ENCODE assay signal across 8 cellular contexts in the genomic region with DNA sequence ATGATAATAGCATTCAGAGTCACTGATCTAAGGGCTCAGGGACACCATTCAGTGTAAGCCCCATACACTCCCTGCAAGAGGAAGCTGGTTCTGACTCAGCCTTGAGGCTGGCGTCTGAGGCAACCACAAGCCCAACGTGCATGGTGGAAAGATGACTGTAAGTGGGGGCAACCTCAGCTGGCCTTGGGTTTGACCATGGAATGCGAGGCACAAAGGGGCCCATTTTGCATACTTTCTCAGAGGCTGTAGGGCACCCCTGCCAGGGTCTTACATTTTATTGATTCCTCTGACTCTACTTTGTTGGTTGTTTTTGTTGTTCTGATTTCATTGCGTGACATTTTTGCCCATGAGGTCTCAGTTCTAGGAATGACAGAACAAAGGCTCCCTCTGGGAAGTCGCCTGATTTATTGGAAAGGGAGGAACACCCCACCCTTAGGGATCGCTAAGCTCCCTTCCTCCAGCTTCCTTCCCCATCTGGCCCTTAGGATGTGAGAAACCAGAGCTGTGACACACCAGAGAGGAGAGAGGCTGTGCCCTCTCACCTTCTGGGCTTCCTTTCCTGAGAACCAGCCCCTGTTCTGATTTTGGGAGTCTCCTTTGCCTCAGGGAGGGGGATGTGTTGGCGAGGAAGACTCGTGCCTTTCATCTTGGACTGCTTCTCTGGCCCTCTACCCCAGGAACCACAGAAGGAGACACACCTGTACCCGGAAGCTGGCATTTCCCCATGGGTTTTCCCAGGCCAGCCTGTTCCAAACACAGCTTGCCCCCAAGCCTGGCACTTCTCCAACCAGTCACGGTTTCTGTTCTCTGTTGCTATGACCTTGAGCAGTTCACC. TPM values are rescaled to one million over a fixed set of nuclear protein-coding genes. Genes with fewer than 3 reads are reported as not detected.
A peak's percentile ranks its signal among the peaks of the same experiment; 100 is the strongest.
DNase-seq lines count a peak whose midpoint lies in the region; ATAC-seq, FAIRE-seq and TF ChIP-seq lines count a peak whose summit lies in the region.

No MANE protein-coding gene starts in this region.

- peak; percentile 32 for ATAC-seq in HG03060 (IDR thresholded peaks at IDR 0.05; ENCODE audit: low read depth, unreplicated experiment)
- peak; percentile 41 for ATAC-seq in memory B cell (ENCODE audit: low read depth)

- peaks cover 78% of the 10 kb centered on the region for H3K4me1 Mint-ChIP-seq in memory B cell

- no peaks in the 10 kb centered on the region for H3K9me3 Mint-ChIP-seq in memory B cell

- H3K27ac Mint-ChIP-seq in memory B cell: peak overlapping the region; percentile 94

- FAIRE-seq in RCC 7860 (lab: Jason Lieb, UNC): peak; percentile 83

- no peaks in the 10 kb centered on the region for H3K27me3 Mint-ChIP-seq in memory B cell

- intact Hi-C loops in ascending aorta (cut with DNase I): no loop called here

- WGBS in thymus: 25% methylated on average over 10 of the region's 10 CpGs

- H3K4me1 ChIP-seq in ascending aorta (no peaks in the 10 kb centered on the region), thymus (ENCODE audit: control insufficient read depth, insufficient read depth, low read length) (no peaks in the 10 kb centered on the region)

- H3K36me3 ChIP-seq in ascending aorta (no peaks in the 10 kb centered on the region), thymus (ENCODE audit: control insufficient read depth, insufficient read depth) (no peaks in the 10 kb centered on the region)

- H3K4me3 Mint-ChIP-seq in memory B cell: peak overlapping the region; percentile 54

- no peak overlapping the region for H3K4me3 ChIP-seq in ascending aorta
- H3K4me3 ChIP-seq in thymus (ENCODE audit: low read length): no peak overlapping the region

- H3K27ac ChIP-seq in ascending aorta: peak overlapping the region; percentile 16 to 39
- peak overlapping the region; percentile 64 for H3K27ac ChIP-seq in thymus (ENCODE audit: low read depth)

- H3K9me3 ChIP-seq in ascending aorta (no peaks in the 10 kb centered on the region), thymus (ENCODE audit: control insufficient read depth) (no peaks in the 10 kb centered on the region)

- TF ChIP-seq CTCF in ascending aorta (IDR thresholded peaks at IDR 0.05): no peak

- H3K27me3 ChIP-seq in ascending aorta: no peaks in the 10 kb centered on the region
- no peaks in the 10 kb centered on the region for H3K27me3 ChIP-seq in thymus (ENCODE audit: control insufficient read depth, insufficient read depth)

- no peaks in the 10 kb centered on the region for H3K36me3 Mint-ChIP-seq in memory B cell

- DNase-seq in activated T-cell treated with anti-CD3 and anti-CD28 coated beads for 1 hour (ENCODE audit: low read depth) (peak; percentile 10), RCC 7860 (ENCODE audit: low spot score) (peak; percentile 84), ascending aorta (ENCODE audit: low spot score in 2 of 2) (peak in 1 of 2 donors; percentile 41), memory B cell (ENCODE audit: low spot score in 2 of 2) (no peak), ecto neural progenitor cell (ENCODE audit: low spot score) (no peak)
- DNase-seq in activated T-cell treated with anti-CD3 and anti-CD28 coated beads, Interleukin-2, amount 50 U/mL, for 1 hour: no peak

RNA-seq across cellular contexts. Expression of gene CIITA, which starts 5.6 kb away (rescaled TPM):
- total RNA-seq in ascending aorta: 19.4 TPM
- 32.8 TPM for polyA plus RNA-seq in thymus

RNA-seq across cellular contexts. Expression of gene TVP23A, which starts 52.8 kb away (rescaled TPM):
- not detected for total RNA-seq in ascending aorta
- polyA plus RNA-seq in thymus: 5.1 TPM

Comparison
In these comparisons a context has a peak if more than half of its experiments do, and no peak if none do; other contexts are left out.
1. DNase-seq: peak in activated T-cell treated with anti-CD3 and anti-CD28 coated beads for 1 hour (single experiment) and RCC 7860 (single experiment); none in activated T-cell treated with anti-CD3 and anti-CD28 coated beads, Interleukin-2, amount 50 U/mL, for 1 hour (single experiment), memory B cell (0 of 2) and ecto neural progenitor cell (single experiment).